Comparison of ENCODE assay signal across 8 cellular contexts in the genomic region with DNA sequence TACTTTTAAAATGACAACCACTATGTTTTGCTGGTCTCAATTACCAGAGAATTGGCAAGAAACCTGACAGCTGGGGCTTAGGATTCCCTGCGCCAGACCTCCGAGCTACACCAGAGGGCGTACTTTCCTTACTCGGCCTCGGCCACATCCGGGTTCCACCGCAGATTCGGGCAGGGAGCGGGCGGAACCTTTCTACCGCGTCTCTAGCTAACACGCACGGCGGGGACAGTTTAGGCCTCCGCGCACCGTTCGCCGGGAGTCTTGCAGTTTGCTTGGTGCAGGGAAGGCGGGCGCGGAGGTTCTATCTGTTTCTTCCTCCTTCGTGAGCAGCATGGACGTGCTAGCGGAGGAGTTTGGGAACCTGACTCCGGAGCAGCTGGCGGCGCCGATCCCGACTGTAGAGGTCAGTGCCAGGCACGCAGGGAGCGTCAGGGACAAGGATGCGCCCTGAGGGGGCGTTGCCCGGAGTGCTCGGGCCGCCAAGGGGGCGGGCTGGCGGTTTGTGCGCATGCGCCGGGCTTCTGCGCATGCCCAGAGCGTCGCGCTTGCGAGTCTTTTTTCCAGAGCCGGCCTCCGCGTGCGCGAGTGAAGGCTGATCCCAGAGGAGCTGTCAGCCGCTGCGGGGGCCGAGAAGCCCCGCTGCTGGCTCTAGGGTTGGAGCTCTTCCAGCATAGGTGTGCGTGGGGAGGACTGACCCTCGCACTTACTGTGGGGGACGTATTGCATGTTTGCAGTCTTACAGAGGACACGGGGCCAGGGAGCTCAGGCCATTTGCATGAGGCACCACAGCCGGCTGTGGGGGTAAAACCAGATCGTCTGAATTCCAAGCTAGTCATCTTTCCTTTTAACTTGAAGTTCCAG. TPM values are rescaled to one million over a fixed set of nuclear protein-coding genes. Genes with fewer than 3 reads are reported as not detected.
A peak's percentile ranks its signal among the peaks of the same experiment; 100 is the strongest.
DNase-seq lines count a peak whose midpoint lies in the region; TF ChIP-seq lines count a peak whose summit lies in the region.

Gene POLR3B (plus strand): TSS at position 200 of the 861 bp plus-strand sequence. CDS start 132 bp downstream, at position 332.

- H3K9ac ChIP-seq in neural progenitor cell = peak within 1 kb of the TSS; percentile 16

- H3K4me3 ChIP-seq in HAP-1 (peak within 1 kb of the TSS; percentile 76), MG63 (peak within 1 kb of the TSS; percentile 80), foreskin fibroblast (ENCODE audit: low read depth in 1 of 2, low read length in 2 of 2) (peak within 1 kb of the TSS; percentile 77 to 93), neural progenitor cell (peak within 1 kb of the TSS; percentile 61)

- H3K9me3 Mint-ChIP-seq in neural progenitor cell = no peaks in the 10 kb centered on the region

- H3K27me3 Mint-ChIP-seq in neural progenitor cell (ENCODE audit: insufficient read depth, low read depth) = peaks cover 9% of the 10 kb centered on the region

- H3K4me1 Mint-ChIP-seq in neural progenitor cell = peaks cover 16% of the 10 kb centered on the region

- no peaks in the 10 kb centered on the region for H4K20me1 ChIP-seq in neural progenitor cell (ENCODE audit: low read depth)

- H3K9me3 ChIP-seq in HAP-1 (no peaks in the 10 kb centered on the region), MG63 (no peaks in the 10 kb centered on the region), neural progenitor cell (ENCODE audit: low read depth) (no peaks in the 10 kb centered on the region)

- peak within 1 kb of the TSS; percentile 80 for H3K27ac Mint-ChIP-seq in neural progenitor cell

- in situ Hi-C loops in HAP-1 (cut with MboI; ENCODE audit: low sequenced_read_pairs) = loop anchor here (10.0 kb wide), 1 partner anchor 123 kb away; no protein-coding TSS in a partner anchor

- H3K79me2 ChIP-seq in neural progenitor cell (ENCODE audit: low read depth) = peaks cover 26% of the 10 kb centered on the region

- H3K4me1 ChIP-seq in HAP-1 (peaks cover 5% of the 10 kb centered on the region; the same call in 1 of the 2 replicates), neural progenitor cell (no peaks in the 10 kb centered on the region)

- H3K27me3 ChIP-seq in HAP-1 (ENCODE audit: low read depth) (no peaks in the 10 kb centered on the region), MG63 (no peaks in the 10 kb centered on the region), neural progenitor cell (no peaks in the 10 kb centered on the region)

- peak within 1 kb of the TSS; percentile 93 for H3K4me3 Mint-ChIP-seq in neural progenitor cell

- peak; percentile 90 for DNase-seq in GDM1 (lab: John Stamatoyannopoulos, UW)
- peak; percentile 89 to 97 for DNase-seq in HAP-1 (ENCODE audit: low spot score in 2 of 2)
- DNase-seq in MG63 = peak; percentile 95
- peak; percentile 86 for DNase-seq in SHP77 treated with DMSO at 0.1 percent for 48 hours (lab: John Stamatoyannopoulos, UW)
- peak; percentile 93 for DNase-seq in activated gamma-delta T cell treated with anti-CD3 and anti-CD28 coated beads, Interleukin-2, amount 50 U/mL, for 16 hours (ENCODE audit: low read depth)
- peak; percentile 94 to 98 for DNase-seq in foreskin fibroblast
- peak; percentile 97 for DNase-seq in neural progenitor cell (ENCODE audit: low spot score)
- peak; percentile 92 for DNase-seq in stromal cell of bone marrow (ENCODE audit: low read depth)

- peak within 1 kb of the TSS; percentile 85 for H3K4me2 ChIP-seq in neural progenitor cell

- H3F3A ChIP-seq in neural progenitor cell (ENCODE audit: low read depth) = no peaks in the 10 kb centered on the region

- H3K36me3 Mint-ChIP-seq in neural progenitor cell = peaks cover 1% of the 10 kb centered on the region

- TF ChIP-seq CTCF in foreskin fibroblast (IDR thresholded peaks at IDR 0.05; ENCODE audit: low read depth, low read length) (peak; percentile 90), neural progenitor cell (IDR thresholded peaks at IDR 0.05) (peak; percentile 86)

- H3K36me3 ChIP-seq in HAP-1 (replicated peaks) (no peaks in the 10 kb centered on the region), MG63 (no peaks in the 10 kb centered on the region), neural progenitor cell (no peaks in the 10 kb centered on the region)

- peak within 1 kb of the TSS; percentile 82 for H2AFZ ChIP-seq in neural progenitor cell (replicated peaks)

- H3K27ac ChIP-seq in neural progenitor cell = peak within 1 kb of the TSS; percentile 31

RNA-seq across cellular contexts. Expression of gene POLR3B, which starts in this region (rescaled TPM):
- total RNA-seq in MG63 (2014; rRNA removed; shearing (Covaris generic); ENCODE audit: low replicate concordance) = 7.1 and 7.7 TPM in 2 replicates
- total RNA-seq in neural progenitor cell (ENCODE audit: low replicate concordance) = 8.4 and 8.8 TPM in 2 replicates

Comparison
In these comparisons a context has a peak if more than half of its experiments do, and no peak if none do; other contexts are left out.
1. Peak in every context shown above with its lines: DNase-seq, H3K4me3 ChIP-seq and H3K27ac ChIP-seq.